In the genomic region with DNA sequence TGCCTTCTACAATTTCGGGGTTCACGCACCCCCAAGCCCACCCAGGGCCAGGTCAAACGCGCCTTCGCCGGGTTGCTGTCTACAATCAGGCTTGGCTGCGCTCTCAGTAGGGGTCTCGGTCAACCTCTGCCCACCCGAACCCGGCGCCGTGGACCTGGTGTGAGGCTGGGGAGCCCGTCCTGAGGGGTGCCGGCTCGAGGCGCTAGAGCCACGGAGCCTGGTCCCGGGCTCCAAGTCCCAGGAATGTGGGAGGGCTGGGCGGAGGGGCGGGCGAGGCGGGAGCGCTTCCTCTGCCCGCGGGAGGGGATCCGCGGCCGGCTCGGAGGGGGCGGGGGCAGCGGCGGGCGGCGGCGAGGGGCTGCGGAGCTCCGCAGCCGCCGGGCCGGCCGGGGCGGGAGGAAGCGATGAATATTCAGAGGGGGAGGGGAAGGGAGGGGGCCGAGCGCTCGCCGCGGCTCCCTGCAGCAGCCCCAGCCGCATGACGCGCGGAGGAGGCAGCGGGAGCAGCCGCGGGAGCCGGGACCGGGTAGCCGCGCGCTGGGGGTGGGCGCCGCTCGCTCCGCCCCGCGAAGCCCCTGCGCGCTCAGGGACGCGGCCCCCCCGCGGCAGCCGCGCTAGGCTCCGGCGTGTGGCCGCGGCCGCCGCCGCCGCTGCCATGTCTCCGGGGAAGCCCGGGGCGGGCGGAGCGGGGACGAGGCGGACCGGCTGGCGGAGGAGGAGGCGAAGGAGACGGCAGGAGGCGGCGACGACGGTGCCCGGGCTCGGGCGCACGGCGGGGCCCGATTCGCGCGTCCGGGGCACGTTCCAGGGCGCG, we compare ENCODE assay signal across 1 cellular context.
A peak's percentile ranks its signal among the peaks of the same experiment; 100 is the strongest.
TF ChIP-seq lines count a peak whose summit lies in the region.

A gene (plus strand): TSS at position 467 of the 814 bp plus-strand sequence. CDS start 354 bp downstream, outside the sequence.

TF ChIP-seq in HepG2, 621 proteins besides CTCF, POLR2A, EP300 and RAD21:
- TF ChIP-seq, protein P1, sequence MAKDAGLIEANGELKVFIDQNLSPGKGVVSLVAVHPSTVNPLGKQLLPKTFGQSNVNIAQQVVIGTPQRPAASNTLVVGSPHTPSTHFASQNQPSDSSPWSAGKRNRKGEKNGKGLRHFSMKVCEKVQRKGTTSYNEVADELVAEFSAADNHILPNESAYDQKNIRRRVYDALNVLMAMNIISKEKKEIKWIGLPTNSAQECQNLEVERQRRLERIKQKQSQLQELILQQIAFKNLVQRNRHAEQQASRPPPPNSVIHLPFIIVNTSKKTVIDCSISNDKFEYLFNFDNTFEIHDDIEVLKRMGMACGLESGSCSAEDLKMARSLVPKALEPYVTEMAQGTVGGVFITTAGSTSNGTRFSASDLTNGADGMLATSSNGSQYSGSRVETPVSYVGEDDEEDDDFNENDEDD (CRISPR knock-in tag; IDR thresholded peaks at IDR 0.05; ENCODE audit: borderline replicate concordance), result no peak
- TF ChIP-seq, protein P2, sequence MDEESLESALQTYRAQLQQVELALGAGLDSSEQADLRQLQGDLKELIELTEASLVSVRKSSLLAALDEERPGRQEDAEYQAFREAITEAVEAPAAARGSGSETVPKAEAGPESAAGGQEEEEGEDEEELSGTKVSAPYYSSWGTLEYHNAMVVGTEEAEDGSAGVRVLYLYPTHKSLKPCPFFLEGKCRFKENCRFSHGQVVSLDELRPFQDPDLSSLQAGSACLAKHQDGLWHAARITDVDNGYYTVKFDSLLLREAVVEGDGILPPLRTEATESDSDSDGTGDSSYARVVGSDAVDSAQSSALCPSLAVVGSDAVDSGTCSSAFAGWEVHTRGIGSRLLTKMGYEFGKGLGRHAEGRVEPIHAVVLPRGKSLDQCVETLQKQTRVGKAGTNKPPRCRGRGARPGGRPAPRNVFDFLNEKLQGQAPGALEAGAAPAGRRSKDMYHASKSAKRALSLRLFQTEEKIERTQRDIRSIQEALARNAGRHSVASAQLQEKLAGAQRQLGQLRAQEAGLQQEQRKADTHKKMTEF (CRISPR knock-in tag; IDR thresholded peaks at IDR 0.05), result no peak
- TF ChIP-seq, protein P3, sequence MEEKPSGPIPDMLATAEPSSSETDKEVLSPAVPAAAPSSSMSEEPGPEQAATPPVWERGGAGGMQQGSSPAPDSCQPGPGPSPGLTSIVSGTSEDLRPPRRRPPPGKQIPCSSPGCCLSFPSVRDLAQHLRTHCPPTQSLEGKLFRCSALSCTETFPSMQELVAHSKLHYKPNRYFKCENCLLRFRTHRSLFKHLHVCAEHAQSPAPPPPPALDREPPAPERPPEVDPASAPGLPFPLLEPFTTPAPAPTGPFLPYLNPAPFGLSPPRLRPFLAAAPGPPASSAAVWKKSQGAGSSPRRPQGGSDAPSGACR (CRISPR knock-in tag; IDR thresholded peaks at IDR 0.05), result no peak
- TF ChIP-seq ZNF746 (CRISPR knock-in tag; IDR thresholded peaks at IDR 0.05) (0 out of 2 replicates have a peak, but pooled peaks have one; percentile 34), ASH2L (IDR thresholded peaks at IDR 0.05; ENCODE audit: insufficient read length, low read depth, low read length) (no peak), ZFY (CRISPR knock-in tag; IDR thresholded peaks at IDR 0.05) (peak; percentile 3; the same call in 1 of the 2 replicates), SP4 (CRISPR knock-in tag; IDR thresholded peaks at IDR 0.05) (0 out of 2 replicates have a peak, but pooled peaks have one; percentile 14), ZFP90 (CRISPR knock-in tag; IDR thresholded peaks at IDR 0.05; ENCODE audit: borderline replicate concordance) (0 out of 2 replicates have a peak, but pooled peaks have one; percentile 42), SRY (CRISPR knock-in tag; IDR thresholded peaks at IDR 0.05) (0 out of 2 replicates have a peak, but pooled peaks have one; percentile 36), TP53 (CRISPR knock-in tag; conservative IDR thresholded peaks at IDR 0.05) (no peak), SALL2 (CRISPR knock-in tag; IDR thresholded peaks at IDR 0.05) (0 out of 2 replicates have a peak, but pooled peaks have one; percentile 40), ZNF274 (CRISPR knock-in tag; IDR thresholded peaks at IDR 0.05) (0 out of 2 replicates have a peak, but pooled peaks have one; percentile 33), ZSCAN30 (CRISPR knock-in tag; IDR thresholded peaks at IDR 0.05) (no peak)
- TF ChIP-seq, protein P4, sequence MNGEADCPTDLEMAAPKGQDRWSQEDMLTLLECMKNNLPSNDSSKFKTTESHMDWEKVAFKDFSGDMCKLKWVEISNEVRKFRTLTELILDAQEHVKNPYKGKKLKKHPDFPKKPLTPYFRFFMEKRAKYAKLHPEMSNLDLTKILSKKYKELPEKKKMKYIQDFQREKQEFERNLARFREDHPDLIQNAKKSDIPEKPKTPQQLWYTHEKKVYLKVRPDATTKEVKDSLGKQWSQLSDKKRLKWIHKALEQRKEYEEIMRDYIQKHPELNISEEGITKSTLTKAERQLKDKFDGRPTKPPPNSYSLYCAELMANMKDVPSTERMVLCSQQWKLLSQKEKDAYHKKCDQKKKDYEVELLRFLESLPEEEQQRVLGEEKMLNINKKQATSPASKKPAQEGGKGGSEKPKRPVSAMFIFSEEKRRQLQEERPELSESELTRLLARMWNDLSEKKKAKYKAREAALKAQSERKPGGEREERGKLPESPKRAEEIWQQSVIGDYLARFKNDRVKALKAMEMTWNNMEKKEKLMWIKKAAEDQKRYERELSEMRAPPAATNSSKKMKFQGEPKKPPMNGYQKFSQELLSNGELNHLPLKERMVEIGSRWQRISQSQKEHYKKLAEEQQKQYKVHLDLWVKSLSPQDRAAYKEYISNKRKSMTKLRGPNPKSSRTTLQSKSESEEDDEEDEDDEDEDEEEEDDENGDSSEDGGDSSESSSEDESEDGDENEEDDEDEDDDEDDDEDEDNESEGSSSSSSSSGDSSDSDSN (CRISPR knock-in tag; IDR thresholded peaks at IDR 0.05), result peak; percentile 11; the same call in 1 of the 2 replicates
- TF ChIP-seq, protein P5, sequence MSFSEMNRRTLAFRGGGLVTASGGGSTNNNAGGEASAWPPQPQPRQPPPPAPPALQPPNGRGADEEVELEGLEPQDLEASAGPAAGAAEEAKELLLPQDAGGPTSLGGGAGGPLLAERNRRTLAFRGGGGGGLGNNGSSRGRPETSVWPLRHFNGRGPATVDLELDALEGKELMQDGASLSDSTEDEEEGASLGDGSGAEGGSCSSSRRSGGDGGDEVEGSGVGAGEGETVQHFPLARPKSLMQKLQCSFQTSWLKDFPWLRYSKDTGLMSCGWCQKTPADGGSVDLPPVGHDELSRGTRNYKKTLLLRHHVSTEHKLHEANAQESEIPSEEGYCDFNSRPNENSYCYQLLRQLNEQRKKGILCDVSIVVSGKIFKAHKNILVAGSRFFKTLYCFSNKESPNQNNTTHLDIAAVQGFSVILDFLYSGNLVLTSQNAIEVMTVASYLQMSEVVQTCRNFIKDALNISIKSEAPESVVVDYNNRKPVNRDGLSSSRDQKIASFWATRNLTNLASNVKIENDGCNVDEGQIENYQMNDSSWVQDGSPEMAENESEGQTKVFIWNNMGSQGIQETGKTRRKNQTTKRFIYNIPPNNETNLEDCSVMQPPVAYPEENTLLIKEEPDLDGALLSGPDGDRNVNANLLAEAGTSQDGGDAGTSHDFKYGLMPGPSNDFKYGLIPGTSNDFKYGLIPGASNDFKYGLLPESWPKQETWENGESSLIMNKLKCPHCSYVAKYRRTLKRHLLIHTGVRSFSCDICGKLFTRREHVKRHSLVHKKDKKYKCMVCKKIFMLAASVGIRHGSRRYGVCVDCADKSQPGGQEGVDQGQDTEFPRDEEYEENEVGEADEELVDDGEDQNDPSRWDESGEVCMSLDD (CRISPR knock-in tag; IDR thresholded peaks at IDR 0.05; ENCODE audit: borderline replicate concordance), result peak; percentile 77; the same call in 1 of the 2 replicates
- TF ChIP-seq, protein P6, sequence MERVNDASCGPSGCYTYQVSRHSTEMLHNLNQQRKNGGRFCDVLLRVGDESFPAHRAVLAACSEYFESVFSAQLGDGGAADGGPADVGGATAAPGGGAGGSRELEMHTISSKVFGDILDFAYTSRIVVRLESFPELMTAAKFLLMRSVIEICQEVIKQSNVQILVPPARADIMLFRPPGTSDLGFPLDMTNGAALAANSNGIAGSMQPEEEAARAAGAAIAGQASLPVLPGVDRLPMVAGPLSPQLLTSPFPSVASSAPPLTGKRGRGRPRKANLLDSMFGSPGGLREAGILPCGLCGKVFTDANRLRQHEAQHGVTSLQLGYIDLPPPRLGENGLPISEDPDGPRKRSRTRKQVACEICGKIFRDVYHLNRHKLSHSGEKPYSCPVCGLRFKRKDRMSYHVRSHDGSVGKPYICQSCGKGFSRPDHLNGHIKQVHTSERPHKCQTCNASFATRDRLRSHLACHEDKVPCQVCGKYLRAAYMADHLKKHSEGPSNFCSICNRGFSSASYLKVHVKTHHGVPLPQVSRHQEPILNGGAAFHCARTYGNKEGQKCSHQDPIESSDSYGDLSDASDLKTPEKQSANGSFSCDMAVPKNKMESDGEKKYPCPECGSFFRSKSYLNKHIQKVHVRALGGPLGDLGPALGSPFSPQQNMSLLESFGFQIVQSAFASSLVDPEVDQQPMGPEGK (CRISPR knock-in tag; IDR thresholded peaks at IDR 0.05), result peak; percentile 50; the same call in 1 of the 2 replicates
